In genomic region chr17:50052241-50052788, GRCh38 we compare ENCODE assay signal across 13 cellular contexts. TPM values are rescaled to one million over a fixed set of nuclear protein-coding genes. Genes with fewer than 3 reads are reported as not detected.
DNase-seq lines count a peak whose midpoint lies in the region; ATAC-seq and TF ChIP-seq lines count a peak whose summit lies in the region.
"Had no signal": no experiment of that assay in that cellular context is flagged by ENCODE, and none has a peak within 500 bp of the region (broad histone marks: within the 10 kb centered on the region; RNA-seq: fewer than 3 reads in every experiment).

No MANE protein-coding gene starts in this region.

- no peak for DNase-seq in left ventricle myocardium inferior
- no peak for DNase-seq in left ventricle myocardium superior
- DNase-seq in NCI-H526 (lab: John Stamatoyannopoulos, UW) = peak; percentile 55 to 79
- DNase-seq in endodermal cell = peak; percentile 67
- no peak for DNase-seq in upper lobe of right lung
- no peak for DNase-seq in testis
- DNase-seq: activated T-cell treated with anti-CD3 and anti-CD28 coated beads for 4 hours, MV-4-11 had no signal

- no peaks in the 10 kb centered on the region for H3K9me3 Mint-ChIP-seq in endodermal cell

- WGBS in endodermal cell (ENCODE audit: insufficient coverage in 1 of 2, insufficient read length in 1 of 2), 2 experiments = 80% methylated on average over 4 to 5 of the region's 6 CpGs
- 91% methylated on average over 6 of the region's 6 CpGs for WGBS in testis, 2 donors

- peaks cover 17% of the 10 kb centered on the region for H3K27me3 Mint-ChIP-seq in endodermal cell (ENCODE audit: insufficient read depth)

- H3K27me3 ChIP-seq in left ventricle myocardium inferior (ENCODE audit: low read depth) (no peaks in the 10 kb centered on the region), endodermal cell (ENCODE audit: control insufficient read depth, insufficient read depth, low read length, poor library complexity, severe bottlenecking) (peaks cover 8% of the 10 kb centered on the region), upper lobe of right lung (no peaks in the 10 kb centered on the region), testis (no peaks in the 10 kb centered on the region)
- H3K27me3 ChIP-seq: ovary had no signal

- H3K36me3 ChIP-seq in left ventricle myocardium inferior (no peaks in the 10 kb centered on the region), endodermal cell (ENCODE audit: control insufficient read depth, insufficient read depth, low read length) (no peaks in the 10 kb centered on the region), upper lobe of right lung (no peaks in the 10 kb centered on the region), testis (ENCODE audit: low read depth, missing control alignments) (no peaks in the 10 kb centered on the region)
- H3K36me3 ChIP-seq: ovary had no signal

- H3K9me3 ChIP-seq in left ventricle myocardium inferior (replicated peaks) (no peaks in the 10 kb centered on the region), endodermal cell (ENCODE audit: control insufficient read depth, low read length) (no peaks in the 10 kb centered on the region), upper lobe of right lung (no peaks in the 10 kb centered on the region), testis (no peaks in the 10 kb centered on the region)
- H3K9me3 ChIP-seq: ovary had no signal

- peak overlapping the region; percentile 24 for H3K4me3 Mint-ChIP-seq in endodermal cell

- peak overlapping the region; percentile 91 for H3K27ac ChIP-seq in left ventricle myocardium inferior (replicated peaks)
- no peak overlapping the region for H3K27ac ChIP-seq in endodermal cell (ENCODE audit: low read depth, low read length)
- peak overlapping the region; percentile 96 for H3K27ac ChIP-seq in upper lobe of right lung
- no peak overlapping the region for H3K27ac ChIP-seq in testis
- H3K27ac ChIP-seq: HL-60 had no signal

- H3K27ac Mint-ChIP-seq in endodermal cell = peak overlapping the region; percentile 17

- no peak for ATAC-seq in left ventricle myocardium superior
- no peak for ATAC-seq in upper lobe of right lung
- ATAC-seq in GM19035 (IDR thresholded peaks at IDR 0.05; ENCODE audit: unreplicated experiment) = no peak
- ATAC-seq in HG02588 (IDR thresholded peaks at IDR 0.05; ENCODE audit: unreplicated experiment) = no peak

- H3K4me3 ChIP-seq in left ventricle myocardium inferior (no peak overlapping the region), endodermal cell (ENCODE audit: low read length) (peak overlapping the region; percentile 54), upper lobe of right lung (no peak overlapping the region), testis (no peak overlapping the region)
- H3K4me3 ChIP-seq: ovary had no signal

- TF ChIP-seq POLR2A in testis (IDR thresholded peaks at IDR 0.05) = no peak

- H3K4me1 ChIP-seq in left ventricle myocardium inferior (peaks cover 54% of the 10 kb centered on the region), endodermal cell (ENCODE audit: control insufficient read depth, insufficient read depth, low read length) (peaks cover 16% of the 10 kb centered on the region), upper lobe of right lung (peaks cover 41% of the 10 kb centered on the region), testis (peaks cover 16% of the 10 kb centered on the region)

- TF ChIP-seq CTCF in left ventricle myocardium inferior (IDR thresholded peaks at IDR 0.05; ENCODE audit: borderline replicate concordance) (no peak), endodermal cell (conservative IDR thresholded peaks at IDR 0.05) (no peak), upper lobe of right lung (IDR thresholded peaks at IDR 0.05) (no peak), testis (IDR thresholded peaks at IDR 0.05) (no peak)

- no peaks in the 10 kb centered on the region for H3K36me3 Mint-ChIP-seq in endodermal cell (ENCODE audit: low read depth)

- H3K4me1 Mint-ChIP-seq in endodermal cell = peaks cover 53% of the 10 kb centered on the region

- no peak overlapping the region for H3K9ac ChIP-seq in endodermal cell (ENCODE audit: extremely low read depth, low read length, poor library complexity, severe bottlenecking)

- intact Hi-C loops in left ventricle myocardium inferior (cut with micrococcal nuclease) (no loop called here), left ventricle myocardium superior (cut with micrococcal nuclease) (no loop called here), upper lobe of right lung (cut with DNase I) (no loop called here), testis (cut with DNase I; ENCODE audit: low total_unique reads) (no loop called here)

RNA-seq across cellular contexts. Expression of gene ITGA3, which starts 3.6 kb away (rescaled TPM):
- total RNA-seq in left ventricle myocardium inferior = 17.0 TPM
- 16.5 TPM for total RNA-seq in left ventricle myocardium superior
- total RNA-seq in endodermal cell = 10 to 100 TPM; 16.6 to 21.7 TPM
- 12.1 TPM for polyA plus RNA-seq in endodermal cell (2013, experiment 1 of 2)
- polyA plus RNA-seq in endodermal cell (2013, experiment 2 of 2) = 14.6 TPM
- 212 TPM for total RNA-seq in upper lobe of right lung
- 10 to 100 TPM; 24.2 to 30.7 TPM for total RNA-seq in testis
- 20.0 TPM for polyA plus RNA-seq in testis (ENCODE audit: insufficient read depth, low read depth, low replicate concordance)

RNA-seq across cellular contexts. Expression of gene PDK2, which starts 42.8 kb away (rescaled TPM):
- total RNA-seq in left ventricle myocardium inferior (206 TPM), left ventricle myocardium superior (277 TPM), endodermal cell (10 to 100 TPM; 23.0 to 24.2 TPM), upper lobe of right lung (30.2 TPM), testis (10 to 100 TPM; 50.6 to 62.1 TPM)
- polyA plus RNA-seq in endodermal cell (2013, experiment 1 of 2) = 24.0 TPM
- 20.7 TPM for polyA plus RNA-seq in endodermal cell (2013, experiment 2 of 2)
- polyA plus RNA-seq in testis (ENCODE audit: insufficient read depth, low read depth, low replicate concordance) = 56.4 TPM

RNA-seq across cellular contexts. Expression of gene DLX3, which starts 57.3 kb away (rescaled TPM):
- total RNA-seq in left ventricle myocardium inferior (not detected), left ventricle myocardium superior (not detected), endodermal cell (1 to 10 TPM in 1 of 2 donors, under 1 TPM in 1; 0.58 to 1.4 TPM), upper lobe of right lung (0.69 TPM), testis (1 to 10 TPM; 1.4 to 1.5 TPM)
- polyA plus RNA-seq in endodermal cell (2013, experiment 1 of 2) = 1.2 TPM
- 1.5 TPM for polyA plus RNA-seq in endodermal cell (2013, experiment 2 of 2)
- 1.0 TPM for polyA plus RNA-seq in testis (ENCODE audit: insufficient read depth, low read depth, low replicate concordance)
- total RNA-seq: liver had no signal
- polyA plus RNA-seq: liver had no signal

Comparison
In these comparisons a context has a peak if more than half of its experiments do, and no peak if none do; other contexts are left out.
1. DNase-seq: peak in NCI-H526 (2 of 2) and endodermal cell (single experiment); none in left ventricle myocardium inferior (single experiment), left ventricle myocardium superior (single experiment), upper lobe of right lung (single experiment) and testis (single experiment).
2. H3K27ac ChIP-seq: peak in left ventricle myocardium inferior (single experiment) and upper lobe of right lung (single experiment); none in endodermal cell (single experiment) and testis (0 of 2).